Comparison of ENCODE assay signal across 14 cellular contexts in the genomic region with DNA sequence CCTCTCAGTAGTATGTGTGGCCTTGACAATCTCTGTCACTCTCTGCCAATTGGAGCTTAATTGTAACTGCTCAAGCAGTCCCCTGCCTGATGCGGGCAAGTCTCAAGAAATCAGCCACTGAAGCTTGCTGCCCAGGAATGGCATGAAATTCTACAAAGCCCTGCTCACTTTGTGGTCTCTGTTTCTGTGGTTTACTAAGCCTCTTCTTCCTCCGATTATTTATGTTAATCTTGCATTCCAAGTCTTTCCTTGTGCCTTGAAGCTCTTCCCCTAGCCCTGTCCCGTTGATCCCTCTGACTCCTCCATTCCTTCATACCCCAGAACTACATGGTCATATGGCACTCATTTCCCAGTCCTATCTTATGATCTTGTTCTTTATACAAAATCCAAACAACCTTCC.
DNase-seq lines count a peak whose midpoint lies in the region; ATAC-seq and TF ChIP-seq lines count a peak whose summit lies in the region.
"Had no signal": no experiment of that assay in that cellular context is flagged by ENCODE, and none has a peak within 500 bp of the region (broad histone marks: within the 10 kb centered on the region; RNA-seq: fewer than 3 reads in every experiment).

No MANE protein-coding gene starts in this region.

- H2AFZ ChIP-seq in DND-41 (ENCODE audit: low read depth, low read length) (no peak overlapping the region), neural progenitor cell (replicated peaks) (no peak overlapping the region)

- H3K4me3 Mint-ChIP-seq in neural progenitor cell: no peak overlapping the region
- H3K4me3 Mint-ChIP-seq: CD8-positive, alpha-beta memory T cell had no signal

- ATAC-seq in DND-41 (ENCODE audit: insufficient read depth, low read depth): peak; percentile 31; the same call in 1 of the 3 replicates
- no peak for ATAC-seq in GM19351 (IDR thresholded peaks at IDR 0.05; ENCODE audit: unreplicated experiment)
- ATAC-seq in gastroesophageal sphincter: no peak
- ATAC-seq: GM12878, HCT116 had no signal

- no peaks in the 10 kb centered on the region for H3K9me3 ChIP-seq in DND-41 (ENCODE audit: insufficient read depth, low read length, severe bottlenecking)
- H3K9me3 ChIP-seq in neural progenitor cell (ENCODE audit: low read depth): no peaks in the 10 kb centered on the region
- H3K9me3 ChIP-seq in gastroesophageal sphincter: peaks cover 0 to 9% (median 0%) of the 10 kb centered on the region in 3 donors
- H3K9me3 ChIP-seq: Caco-2 had no signal

- H3K27ac ChIP-seq in DND-41 (ENCODE audit: low read length): no peak overlapping the region
- H3K27ac ChIP-seq in neural progenitor cell: no peak overlapping the region
- H3K27ac ChIP-seq in gastroesophageal sphincter: no peak overlapping the region
- H3K27ac ChIP-seq: 22Rv1, HL-60 had no signal

- peaks cover 2% of the 10 kb centered on the region for H3K4me1 Mint-ChIP-seq in neural progenitor cell
- H3K4me1 Mint-ChIP-seq: CD8-positive, alpha-beta memory T cell had no signal

- no peak for TF ChIP-seq POLR2A in gastroesophageal sphincter (IDR thresholded peaks at IDR 0.05)

- H3K36me3 Mint-ChIP-seq in neural progenitor cell: peaks cover 14% of the 10 kb centered on the region
- H3K36me3 Mint-ChIP-seq: CD8-positive, alpha-beta memory T cell had no signal

- no peaks in the 10 kb centered on the region for H3K36me3 ChIP-seq in DND-41 (ENCODE audit: insufficient read depth, low read length)
- no peaks in the 10 kb centered on the region for H3K36me3 ChIP-seq in neural progenitor cell
- H3K36me3 ChIP-seq in gastroesophageal sphincter: no peaks in the 10 kb centered on the region

- H3K4me3 ChIP-seq in DND-41 (ENCODE audit: low read depth in 1 of 2, low read length in 2 of 2): no peak overlapping the region
- H3K4me3 ChIP-seq in neural progenitor cell: no peak overlapping the region
- no peak overlapping the region for H3K4me3 ChIP-seq in gastroesophageal sphincter
- H3K4me3 ChIP-seq: GM12878 had no signal

- H3K9ac ChIP-seq in DND-41 (ENCODE audit: low read depth, low read length): no peak overlapping the region
- H3K9ac ChIP-seq in neural progenitor cell: no peak overlapping the region

- peaks cover 20% of the 10 kb centered on the region for H3K9me3 Mint-ChIP-seq in neural progenitor cell

- no peaks in the 10 kb centered on the region for H3K79me2 ChIP-seq in DND-41 (ENCODE audit: insufficient read depth, low read length)
- H3K79me2 ChIP-seq in neural progenitor cell (ENCODE audit: low read depth): no peaks in the 10 kb centered on the region

- H3F3A ChIP-seq in neural progenitor cell (ENCODE audit: low read depth): no peaks in the 10 kb centered on the region

- peak overlapping the region; percentile 32 for H3K27ac Mint-ChIP-seq in neural progenitor cell
- H3K27ac Mint-ChIP-seq: CD8-positive, alpha-beta memory T cell had no signal

- H3K4me1 ChIP-seq in DND-41 (ENCODE audit: insufficient read depth, low read length) (peaks cover 14% of the 10 kb centered on the region), neural progenitor cell (no peaks in the 10 kb centered on the region), gastroesophageal sphincter (no peaks in the 10 kb centered on the region)
- H3K4me1 ChIP-seq: Caco-2 had no signal

- H3K4me2 ChIP-seq in DND-41 (ENCODE audit: insufficient read depth, low read length) (no peak overlapping the region), neural progenitor cell (no peak overlapping the region)

- H3K27me3 Mint-ChIP-seq in neural progenitor cell (ENCODE audit: insufficient read depth, low read depth): peaks cover 2% of the 10 kb centered on the region
- H3K27me3 Mint-ChIP-seq: CD8-positive, alpha-beta memory T cell had no signal

- TF ChIP-seq CTCF in DND-41 (IDR thresholded peaks at IDR 0.05; ENCODE audit: borderline replicate concordance, extremely low read depth, low read length, poor library complexity, severe bottlenecking): no peak
- TF ChIP-seq CTCF in neural progenitor cell (IDR thresholded peaks at IDR 0.05): no peak
- TF ChIP-seq CTCF in gastroesophageal sphincter (IDR thresholded peaks at IDR 0.05): no peak

- no peaks in the 10 kb centered on the region for H3K27me3 ChIP-seq in DND-41 (ENCODE audit: insufficient read depth, low read length, poor library complexity)
- H3K27me3 ChIP-seq in neural progenitor cell: no peaks in the 10 kb centered on the region
- H3K27me3 ChIP-seq in gastroesophageal sphincter: no peaks in the 10 kb centered on the region

- 73 to 88% methylated on average over 3 of the region's 3 CpGs for WGBS in gastroesophageal sphincter (ENCODE audit: low coverage in 1 of 2), 2 donors

- H4K20me1 ChIP-seq in DND-41 (ENCODE audit: insufficient read depth, low read length) (no peaks in the 10 kb centered on the region), neural progenitor cell (ENCODE audit: low read depth) (no peaks in the 10 kb centered on the region)

- no peak for DNase-seq in DND-41
- peak; percentile 1 for DNase-seq in HT1080 (ENCODE audit: low read depth)
- peak; percentile 12 for DNase-seq in amniotic stem cell (lab: John Stamatoyannopoulos, UW)
- DNase-seq in neural progenitor cell (ENCODE audit: low spot score): no peak
- DNase-seq in SHP77 treated with DMSO at 0.1 percent for 48 hours (lab: John Stamatoyannopoulos, UW): no peak
- DNase-seq in activated gamma-delta T cell (lab: John Stamatoyannopoulos, UW): no peak
- DNase-seq: Caco-2; CD8-positive, alpha-beta memory T cell had no signal

- TF ChIP-seq EP300 in gastroesophageal sphincter (IDR thresholded peaks at IDR 0.05): no peak

Comparison
In these comparisons a context has a peak if more than half of its experiments do, and no peak if none do; other contexts are left out.
1. DNase-seq: peak in HT1080 (single experiment) and amniotic stem cell (single experiment); none in DND-41 (single experiment), neural progenitor cell (single experiment), SHP77 treated with DMSO at 0.1 percent for 48 hours (single experiment) and activated gamma-delta T cell (single experiment).